ENCODE assay signal across 1 cellular context in the genomic region with DNA sequence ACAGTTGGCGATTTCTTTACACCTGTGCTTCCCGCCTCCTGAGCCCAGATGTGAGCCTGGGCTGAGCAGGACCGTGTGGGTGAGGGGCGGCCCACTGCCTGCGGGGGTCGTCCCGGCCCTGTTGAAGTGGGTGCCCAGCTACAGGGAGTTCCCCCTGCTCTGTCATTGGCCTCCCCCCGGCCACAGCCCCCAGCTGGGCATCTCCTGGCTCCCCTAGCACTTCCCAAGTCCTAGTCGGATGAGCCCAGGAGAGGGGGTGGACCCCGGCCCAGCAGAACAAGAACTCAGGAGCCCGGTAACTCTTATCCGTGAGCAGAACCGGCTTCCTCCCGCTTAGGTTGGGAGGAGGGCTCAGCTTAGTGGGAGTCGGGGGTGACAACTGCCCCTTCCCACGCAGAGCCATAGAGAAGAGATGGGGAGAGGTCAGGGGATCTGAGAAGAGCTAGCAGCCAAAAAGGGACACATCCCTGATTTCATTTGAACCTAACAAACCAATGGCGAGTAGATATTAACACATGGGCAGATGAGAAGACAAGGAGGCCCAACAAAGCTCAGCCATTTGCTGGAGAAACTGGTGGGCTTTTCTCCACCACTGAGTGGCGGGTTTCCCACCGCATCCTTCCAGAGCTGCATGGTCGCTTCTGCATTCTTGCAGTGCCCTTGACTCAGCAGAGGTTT.
TF ChIP-seq lines count a peak whose summit lies in the region.

No MANE protein-coding gene starts in this region.

TF ChIP-seq in HCT116, 20 proteins besides CTCF, POLR2A, EP300 and RAD21 (continued from another document):
- TF ChIP-seq, protein P1, sequence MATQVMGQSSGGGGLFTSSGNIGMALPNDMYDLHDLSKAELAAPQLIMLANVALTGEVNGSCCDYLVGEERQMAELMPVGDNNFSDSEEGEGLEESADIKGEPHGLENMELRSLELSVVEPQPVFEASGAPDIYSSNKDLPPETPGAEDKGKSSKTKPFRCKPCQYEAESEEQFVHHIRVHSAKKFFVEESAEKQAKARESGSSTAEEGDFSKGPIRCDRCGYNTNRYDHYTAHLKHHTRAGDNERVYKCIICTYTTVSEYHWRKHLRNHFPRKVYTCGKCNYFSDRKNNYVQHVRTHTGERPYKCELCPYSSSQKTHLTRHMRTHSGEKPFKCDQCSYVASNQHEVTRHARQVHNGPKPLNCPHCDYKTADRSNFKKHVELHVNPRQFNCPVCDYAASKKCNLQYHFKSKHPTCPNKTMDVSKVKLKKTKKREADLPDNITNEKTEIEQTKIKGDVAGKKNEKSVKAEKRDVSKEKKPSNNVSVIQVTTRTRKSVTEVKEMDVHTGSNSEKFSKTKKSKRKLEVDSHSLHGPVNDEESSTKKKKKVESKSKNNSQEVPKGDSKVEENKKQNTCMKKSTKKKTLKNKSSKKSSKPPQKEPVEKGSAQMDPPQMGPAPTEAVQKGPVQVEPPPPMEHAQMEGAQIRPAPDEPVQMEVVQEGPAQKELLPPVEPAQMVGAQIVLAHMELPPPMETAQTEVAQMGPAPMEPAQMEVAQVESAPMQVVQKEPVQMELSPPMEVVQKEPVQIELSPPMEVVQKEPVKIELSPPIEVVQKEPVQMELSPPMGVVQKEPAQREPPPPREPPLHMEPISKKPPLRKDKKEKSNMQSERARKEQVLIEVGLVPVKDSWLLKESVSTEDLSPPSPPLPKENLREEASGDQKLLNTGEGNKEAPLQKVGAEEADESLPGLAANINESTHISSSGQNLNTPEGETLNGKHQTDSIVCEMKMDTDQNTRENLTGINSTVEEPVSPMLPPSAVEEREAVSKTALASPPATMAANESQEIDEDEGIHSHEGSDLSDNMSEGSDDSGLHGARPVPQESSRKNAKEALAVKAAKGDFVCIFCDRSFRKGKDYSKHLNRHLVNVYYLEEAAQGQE (IDR thresholded peaks at IDR 0.05; ENCODE audit: low read depth), result no peak
- TF ChIP-seq ZNF274 (IDR thresholded peaks at IDR 0.05; ENCODE audit: low read depth, low read length), result no peak
- TF ChIP-seq YY1 (IDR thresholded peaks at IDR 0.05; ENCODE audit: extremely low read depth, insufficient replicate concordance, low read depth, low read length), result no peak
- TF ChIP-seq SRF (IDR thresholded peaks at IDR 0.05; ENCODE audit: low read depth), result no peak
- no peak for TF ChIP-seq JUND (IDR thresholded peaks at IDR 0.05)
TF ChIP-seq in HCT116: peak in this region for 0.
